ENCODE assay signal across 21 cellular contexts in the genomic region with DNA sequence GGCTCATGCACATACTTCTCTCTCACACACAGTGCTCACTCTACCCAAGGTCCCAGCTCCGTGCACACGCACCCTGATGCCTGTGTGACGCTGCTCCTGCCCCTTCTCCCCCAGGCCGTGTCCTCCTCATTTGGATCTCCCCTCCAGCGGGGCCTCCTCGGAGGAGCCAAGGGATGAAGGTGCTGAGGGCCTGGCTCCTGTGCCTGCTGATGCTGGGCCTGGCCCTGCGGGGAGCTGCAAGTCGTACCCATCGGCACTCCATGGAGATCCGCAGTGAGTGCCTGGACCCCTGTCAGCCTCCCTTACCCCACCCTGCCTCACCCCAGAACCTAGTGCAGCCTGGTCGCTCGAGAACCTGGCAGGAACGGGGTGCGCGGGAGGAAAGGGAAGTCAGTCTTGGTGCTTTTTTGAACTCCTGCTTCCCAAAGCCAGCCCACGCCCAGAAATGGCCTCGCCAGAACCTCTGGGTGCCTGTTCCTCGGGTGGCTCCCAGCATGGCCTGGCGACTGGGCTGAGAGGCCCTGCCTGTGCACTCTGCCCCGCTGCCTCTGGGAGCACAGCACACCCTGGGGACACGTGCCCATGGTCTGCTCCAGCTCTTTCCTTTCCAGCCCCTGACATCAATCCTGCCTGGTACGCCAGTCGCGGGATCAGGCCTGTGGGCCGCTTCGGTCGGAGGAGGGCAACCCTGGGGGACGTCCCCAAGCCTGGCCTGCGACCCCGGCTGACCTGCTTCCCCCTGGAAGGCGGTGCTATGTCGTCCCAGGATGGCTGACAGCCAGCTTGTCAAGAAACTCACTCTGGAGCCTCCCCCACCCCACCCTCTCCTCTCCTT. TPM values are rescaled to one million over a fixed set of nuclear protein-coding genes. Genes with fewer than 3 reads are reported as not detected.
"Had no signal": no experiment of that assay in that cellular context is flagged by ENCODE, and none has a peak within 500 bp of the region (broad histone marks: within the 10 kb centered on the region; RNA-seq: fewer than 3 reads in every experiment).

A gene with protein sequence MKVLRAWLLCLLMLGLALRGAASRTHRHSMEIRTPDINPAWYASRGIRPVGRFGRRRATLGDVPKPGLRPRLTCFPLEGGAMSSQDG (plus strand): TSS at position 174 of the 835 bp plus-strand sequence. CDS start 0 bp downstream, at position 174.

- H3K4me3 Mint-ChIP-seq: activated CD4-positive, alpha-beta memory T cell treated with anti-CD3 and anti-CD28 coated beads, Interleukin-2, amount 10 ng/mL, durations not matched to agents 7 days and 5 days; dendritic cell treated with granulocyte-macrophage colony-stimulating factor and Interleukin-4, amounts not matched to agents 40 ng/mL and 50 ng/mL, for 4 days; mesothelial cell of epicardium; neural crest cell; stimulated activated naive B cell treated with anti-CD40 and anti-IgM and Interleukin-4, amounts not matched to agents 10 μg/mL and 1 μg/mL and 100 μg/mL, for 72 hours; WTC11 had no signal

- H3K4me1 Mint-ChIP-seq: activated CD4-positive, alpha-beta memory T cell treated with anti-CD3 and anti-CD28 coated beads, Interleukin-2, amount 10 ng/mL, durations not matched to agents 7 days and 5 days; mesothelial cell of epicardium had no signal

- DNase-seq: activated CD4-positive, alpha-beta memory T cell treated with anti-CD3 and anti-CD28 coated beads, Interleukin-2, amount 10 ng/mL, durations not matched to agents 7 days and 5 days; activated CD4-positive, alpha-beta T cell treated with anti-CD3 and anti-CD28 coated beads for 4 hours; activated T-cell treated with anti-CD3 and anti-CD28 coated beads, Interleukin-2, amount 50 U/mL, for 48 hours; cerebellar nuclear complex; heart right ventricle; left cardiac atrium; lower lobe of right lung; stimulated activated CD4-positive, alpha-beta T cell treated with anti-CD3 and anti-CD28 coated beads, Interleukin-15, amount 100 ng/mL, for 24 hours; stimulated activated CD4-positive, alpha-beta T cell treated with anti-CD3 and anti-CD28 coated beads, Interleukin-4, amount 100 ng/mL, for 1 hour; stimulated activated naive B cell treated with anti-CD40 and anti-IgM and Interleukin-4, amounts not matched to agents 10 μg/mL and 1 μg/mL and 100 μg/mL, for 72 hours; T-helper 2 cell; transverse colon had no signal

- H3K9me3 Mint-ChIP-seq: activated CD4-positive, alpha-beta memory T cell treated with anti-CD3 and anti-CD28 coated beads, Interleukin-2, amount 10 ng/mL, durations not matched to agents 7 days and 5 days; dendritic cell treated with granulocyte-macrophage colony-stimulating factor and Interleukin-4, amounts not matched to agents 40 ng/mL and 50 ng/mL, for 4 days had no signal

- H3K36me3 ChIP-seq: breast epithelium, heart right ventricle, lower lobe of right lung, pancreas, transverse colon had no signal

- FAIRE-seq: pancreas, TTC549 had no signal

- H3K4me1 ChIP-seq: breast epithelium, pancreas had no signal

- H3K36me3 Mint-ChIP-seq: mesothelial cell of epicardium; stimulated activated naive B cell treated with anti-CD40 and anti-IgM and Interleukin-4, amounts not matched to agents 10 μg/mL and 1 μg/mL and 100 μg/mL, for 72 hours; WTC11 had no signal

- H3K27ac ChIP-seq: breast epithelium, epithelial cell of prostate, heart right ventricle, lower lobe of right lung, pancreas, transverse colon had no signal

- H3K4me3 ChIP-seq: breast epithelium, heart right ventricle, lower lobe of right lung, pancreas, transverse colon had no signal

- H3K27ac Mint-ChIP-seq: activated CD4-positive, alpha-beta memory T cell treated with anti-CD3 and anti-CD28 coated beads, Interleukin-2, amount 10 ng/mL, durations not matched to agents 7 days and 5 days; dendritic cell treated with granulocyte-macrophage colony-stimulating factor and Interleukin-4, amounts not matched to agents 40 ng/mL and 50 ng/mL, for 4 days; mesothelial cell of epicardium; stimulated activated naive B cell treated with anti-CD40 and anti-IgM and Interleukin-4, amounts not matched to agents 10 μg/mL and 1 μg/mL and 100 μg/mL, for 72 hours; WTC11 had no signal

- H3K27me3 ChIP-seq: breast epithelium, pancreas had no signal

- ATAC-seq: lower lobe of right lung; pancreas; stimulated activated naive B cell treated with anti-CD40 and anti-IgM and Interleukin-4, amounts not matched to agents 10 μg/mL and 1 μg/mL and 100 μg/mL, for 72 hours; WTC11 had no signal

- H3K9me3 ChIP-seq: breast epithelium, heart right ventricle, lower lobe of right lung, pancreas, transverse colon had no signal

RNA-seq across cellular contexts. Expression of the gene that starts here (rescaled TPM):
- total RNA-seq: activated CD4-positive, alpha-beta memory T cell treated with anti-CD3 and anti-CD28 coated beads, Interleukin-2, amount 10 ng/mL, durations not matched to agents 7 days and 5 days; breast epithelium; frontal cortex; heart right ventricle; left cardiac atrium; lower lobe of right lung; mesothelial cell of epicardium; neural crest cell; pancreas; transverse colon; WTC11 had no signal
- polyA plus RNA-seq: heart right ventricle, pancreas had no signal
